In the genomic region with DNA sequence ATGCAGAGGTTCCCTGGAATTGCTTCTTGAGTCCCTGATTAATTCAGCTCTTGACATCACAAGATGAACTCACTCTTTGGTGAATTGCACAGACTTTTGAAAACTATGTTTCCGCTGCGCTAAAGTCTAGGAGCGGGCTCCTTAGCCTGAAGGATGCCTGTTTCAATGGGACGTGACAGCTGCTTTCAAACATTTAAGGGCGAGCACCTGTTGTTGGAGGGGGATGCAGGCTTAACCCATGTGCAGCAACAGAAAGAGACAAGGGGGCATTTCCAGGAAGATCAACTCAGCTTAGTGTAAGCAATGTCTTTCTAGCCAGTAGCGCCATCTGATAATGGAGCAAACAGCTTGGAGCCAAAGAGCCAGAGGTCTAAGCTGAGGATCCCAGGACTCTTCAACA, we compare ENCODE assay signal across 1 cellular context.
TF ChIP-seq lines count a peak whose summit lies in the region.

No MANE protein-coding gene starts in this region.

TF ChIP-seq in IMR-90, 13 proteins besides CTCF, POLR2A, EP300 and RAD21 (continued from another document):
- TF ChIP-seq, protein P1, sequence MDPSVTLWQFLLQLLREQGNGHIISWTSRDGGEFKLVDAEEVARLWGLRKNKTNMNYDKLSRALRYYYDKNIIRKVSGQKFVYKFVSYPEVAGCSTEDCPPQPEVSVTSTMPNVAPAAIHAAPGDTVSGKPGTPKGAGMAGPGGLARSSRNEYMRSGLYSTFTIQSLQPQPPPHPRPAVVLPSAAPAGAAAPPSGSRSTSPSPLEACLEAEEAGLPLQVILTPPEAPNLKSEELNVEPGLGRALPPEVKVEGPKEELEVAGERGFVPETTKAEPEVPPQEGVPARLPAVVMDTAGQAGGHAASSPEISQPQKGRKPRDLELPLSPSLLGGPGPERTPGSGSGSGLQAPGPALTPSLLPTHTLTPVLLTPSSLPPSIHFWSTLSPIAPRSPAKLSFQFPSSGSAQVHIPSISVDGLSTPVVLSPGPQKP (IDR thresholded peaks at IDR 0.05; ENCODE audit: borderline replicate concordance, low read depth, low read length): no peak
- TF ChIP-seq RCOR1 (IDR thresholded peaks at IDR 0.05; ENCODE audit: insufficient replicate concordance, low read length): no peak
- no peak for TF ChIP-seq RFX5 (IDR thresholded peaks at IDR 0.05; ENCODE audit: low read depth, low read length)
- TF ChIP-seq BHLHE40 (IDR thresholded peaks at IDR 0.05; ENCODE audit: low read depth, low read length): no peak
- no peak for TF ChIP-seq SMC3 (IDR thresholded peaks at IDR 0.05; ENCODE audit: low read depth, low read length)
- no peak for TF ChIP-seq MXI1 (IDR thresholded peaks at IDR 0.05; ENCODE audit: borderline replicate concordance, low read depth, low read length)
